In the genomic region with DNA sequence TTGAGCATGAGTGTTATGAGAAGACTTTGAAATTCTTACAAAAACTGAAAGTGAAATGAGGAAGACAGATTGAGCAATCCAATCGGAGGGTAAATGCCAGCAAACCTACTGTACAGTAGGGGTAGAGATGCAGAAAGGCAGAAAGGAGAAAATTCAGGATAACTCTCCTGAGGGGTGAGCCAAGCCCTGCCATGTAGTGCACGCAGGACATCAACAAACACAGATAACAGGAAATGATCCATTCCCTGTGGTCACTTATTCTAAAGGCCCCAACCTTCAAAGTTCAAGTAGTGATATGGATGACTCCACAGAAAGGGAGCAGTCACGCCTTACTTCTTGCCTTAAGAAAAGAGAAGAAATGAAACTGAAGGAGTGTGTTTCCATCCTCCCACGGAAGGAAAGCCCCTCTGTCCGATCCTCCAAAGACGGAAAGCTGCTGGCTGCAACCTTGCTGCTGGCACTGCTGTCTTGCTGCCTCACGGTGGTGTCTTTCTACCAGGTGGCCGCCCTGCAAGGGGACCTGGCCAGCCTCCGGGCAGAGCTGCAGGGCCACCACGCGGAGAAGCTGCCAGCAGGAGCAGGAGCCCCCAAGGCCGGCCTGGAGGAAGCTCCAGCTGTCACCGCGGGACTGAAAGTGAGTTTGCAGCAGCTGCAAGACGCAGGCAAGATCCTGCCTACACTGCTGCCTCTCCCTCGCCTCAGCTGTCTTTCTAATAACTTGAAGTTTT, we compare ENCODE assay signal across 8 cellular contexts. TPM values are rescaled to one million over a fixed set of nuclear protein-coding genes. Genes with fewer than 3 reads are reported as not detected.
A peak's percentile ranks its signal among the peaks of the same experiment; 100 is the strongest.
DNase-seq lines count a peak whose midpoint lies in the region; ATAC-seq and TF ChIP-seq lines count a peak whose summit lies in the region.

A gene with protein sequence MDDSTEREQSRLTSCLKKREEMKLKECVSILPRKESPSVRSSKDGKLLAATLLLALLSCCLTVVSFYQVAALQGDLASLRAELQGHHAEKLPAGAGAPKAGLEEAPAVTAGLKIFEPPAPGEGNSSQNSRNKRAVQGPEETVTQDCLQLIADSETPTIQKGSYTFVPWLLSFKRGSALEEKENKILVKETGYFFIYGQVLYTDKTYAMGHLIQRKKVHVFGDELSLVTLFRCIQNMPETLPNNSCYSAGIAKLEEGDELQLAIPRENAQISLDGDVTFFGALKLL (plus strand): TSS at position 118 of the 728 bp plus-strand sequence. CDS start 178 bp downstream, at position 296.

- CTCF ChIA-PET in activated CD8-positive, alpha-beta T cell treated with anti-CD3 and anti-CD28 coated beads, Interleukin-2, amount 10 ng/mL, durations not matched to agents 7 days and 5 days (lab: Charles Lee), result interaction anchor here (0.8 to 1.8 kb wide), 6 partner anchors 11 to 56 kb away, joined by 3 to 6 read pairs (median 4); a partner anchor contains a TSS
- CTCF ChIA-PET in naive thymus-derived CD4-positive, alpha-beta T cell (lab: Charles Lee), result interaction anchor here (1.5 kb wide), 1 partner anchor 628 kb away, joined by 4 read pairs; no protein-coding TSS in a partner anchor

- H3K27me3 ChIP-seq in H7 (ENCODE audit: control insufficient read depth, insufficient read depth, low read length) (no peaks in the 10 kb centered on the region), esophagus (ENCODE audit: control insufficient read depth in 1 of 2, insufficient read depth in 2 of 2, low read length in 2 of 2) (no peaks in the 10 kb centered on the region), testis (no peaks in the 10 kb centered on the region)
- no peaks in the 10 kb centered on the region for H3K27me3 ChIP-seq in naive thymus-derived CD4-positive, alpha-beta T cell (ENCODE audit: control insufficient read depth in 2 of 2, insufficient read depth in 2 of 2, low read length in 2 of 2)

- POLR2A ChIA-PET in activated CD8-positive, alpha-beta T cell treated with anti-CD3 and anti-CD28 coated beads, Interleukin-2, amount 10 ng/mL, durations not matched to agents 7 days and 5 days (lab: Charles Lee), result interaction anchor here (0.7 to 1.9 kb wide), 6 partner anchors 37 to 1703 kb away, joined by 3 to 9 read pairs (median 4); a partner anchor contains a TSS
- POLR2A ChIA-PET in naive thymus-derived CD4-positive, alpha-beta T cell (lab: Charles Lee), result interaction anchor here (0.8 to 2.8 kb wide), 4 partner anchors 37 to 68 kb away, joined by 3 to 12 read pairs (median 5); a partner anchor contains a TSS

- peak; percentile 46 for DNase-seq in H7
- peak; percentile 89 for DNase-seq in NB4 (ENCODE audit: low read depth)
- DNase-seq in activated CD8-positive, alpha-beta T cell treated with anti-CD3 and anti-CD28 coated beads, Interleukin-2, amount 10 ng/mL, durations not matched to agents 7 days and 5 days, result peak; percentile 57
- DNase-seq in naive thymus-derived CD4-positive, alpha-beta T cell, result peak in 8 of 9 donors; percentile 17 to 62 (median 26)
- peak; percentile 25 for DNase-seq in testis
- no peak for DNase-seq in HPDE6-E6E7 (ENCODE audit: extremely low spot score)

- peak within 1 kb of the TSS; percentile 86 for H3K27ac Mint-ChIP-seq in activated CD8-positive, alpha-beta T cell treated with anti-CD3 and anti-CD28 coated beads, Interleukin-2, amount 10 ng/mL, durations not matched to agents 7 days and 5 days
- peak within 1 kb of the TSS; percentile 83 to 97 (median 92) for H3K27ac Mint-ChIP-seq in naive thymus-derived CD4-positive, alpha-beta T cell

- peak within 1 kb of the TSS; percentile 31 to 52 for H3K27ac ChIP-seq in esophagus (ENCODE audit: low read depth in 2 of 2, low read length in 1 of 2)
- peak within 1 kb of the TSS; percentile 66 for H3K27ac ChIP-seq in naive thymus-derived CD4-positive, alpha-beta T cell (ENCODE audit: low read depth, low read length)
- no peak within 1 kb of the TSS for H3K27ac ChIP-seq in testis

- H3K4me3 ChIP-seq in H7 (ENCODE audit: insufficient read depth, low read depth, low read length), result no peak within 1 kb of the TSS
- H3K4me3 ChIP-seq in NB4 (ENCODE audit: low read depth, low read length), result peak within 1 kb of the TSS; percentile 77
- H3K4me3 ChIP-seq in esophagus (ENCODE audit: low read depth in 1 of 2, low read length in 2 of 2), result peak within 1 kb of the TSS; percentile 30 to 32
- H3K4me3 ChIP-seq in naive thymus-derived CD4-positive, alpha-beta T cell (ENCODE audit: low read length), result peak within 1 kb of the TSS; percentile 65
- peak within 1 kb of the TSS; percentile 13 to 44 for H3K4me3 ChIP-seq in testis

- intact Hi-C loops in naive thymus-derived CD4-positive, alpha-beta T cell (cut with micrococcal nuclease), result loop anchor here (1.0 to 5.0 kb wide), 6 partner anchors 19 to 1518 kb away; a partner anchor contains a TSS
- intact Hi-C loops in testis (cut with DNase I; ENCODE audit: low total_unique reads), result no loop called here

- WGBS in esophagus, 2 donors, result 6 to 13% methylated on average over 16 of the region's 16 CpGs
- 3 to 6% methylated on average over 14 to 16 of the region's 16 CpGs for WGBS in testis, 2 donors

- no peaks in the 10 kb centered on the region for H3K9me3 Mint-ChIP-seq in activated CD8-positive, alpha-beta T cell treated with anti-CD3 and anti-CD28 coated beads, Interleukin-2, amount 10 ng/mL, durations not matched to agents 7 days and 5 days (ENCODE audit: insufficient read depth)
- H3K9me3 Mint-ChIP-seq in naive thymus-derived CD4-positive, alpha-beta T cell, result peaks cover 0 to 4% (median 0%) of the 10 kb centered on the region in 11 donors

- TF ChIP-seq CTCF in GM12873 (IDR thresholded peaks at IDR 0.05; ENCODE audit: insufficient read depth, low read depth, low read length, missing control alignments) (peak; percentile 45), NB4 (IDR thresholded peaks at IDR 0.05; ENCODE audit: low read depth, low read length) (no peak), testis (IDR thresholded peaks at IDR 0.05) (no peak)

- TF ChIP-seq POLR2A in NB4 (IDR thresholded peaks at IDR 0.05; ENCODE audit: extremely low read depth, insufficient read length) (no peak), testis (IDR thresholded peaks at IDR 0.05) (no peak)

- H3K9me3 ChIP-seq in esophagus (ENCODE audit: control insufficient read depth in 2 of 2, insufficient read depth in 1 of 2, low read depth in 1 of 2, low read length in 1 of 2) (no peaks in the 10 kb centered on the region), testis (no peaks in the 10 kb centered on the region)
- H3K9me3 ChIP-seq in naive thymus-derived CD4-positive, alpha-beta T cell (ENCODE audit: control insufficient read depth in 2 of 3, low read length in 3 of 3), result no peaks in the 10 kb centered on the region

- H3K4me1 ChIP-seq in esophagus (ENCODE audit: control insufficient read depth in 2 of 2, insufficient read depth in 2 of 2, low read length in 1 of 2), result peaks cover 0 to 6% of the 10 kb centered on the region in 2 donors
- peaks cover 0 to 7% of the 10 kb centered on the region in 2 donors for H3K4me1 ChIP-seq in naive thymus-derived CD4-positive, alpha-beta T cell (ENCODE audit: control insufficient read depth in 2 of 2, insufficient read depth in 2 of 2, low read length in 2 of 2)
- no peaks in the 10 kb centered on the region for H3K4me1 ChIP-seq in testis

- ATAC-seq in activated CD8-positive, alpha-beta T cell treated with anti-CD3 and anti-CD28 coated beads, Interleukin-2, amount 10 ng/mL, durations not matched to agents 7 days and 5 days, result peak; percentile 83
- ATAC-seq in naive thymus-derived CD4-positive, alpha-beta T cell, result peak; percentile 74

- peak within 1 kb of the TSS; percentile 83 for H3K4me3 Mint-ChIP-seq in activated CD8-positive, alpha-beta T cell treated with anti-CD3 and anti-CD28 coated beads, Interleukin-2, amount 10 ng/mL, durations not matched to agents 7 days and 5 days
- H3K4me3 Mint-ChIP-seq in naive thymus-derived CD4-positive, alpha-beta T cell, result peak within 1 kb of the TSS; percentile 83 to 98 (median 90)

- no peaks in the 10 kb centered on the region for H3K27me3 Mint-ChIP-seq in activated CD8-positive, alpha-beta T cell treated with anti-CD3 and anti-CD28 coated beads, Interleukin-2, amount 10 ng/mL, durations not matched to agents 7 days and 5 days (ENCODE audit: low read depth)
- H3K27me3 Mint-ChIP-seq in naive thymus-derived CD4-positive, alpha-beta T cell, result no peaks in the 10 kb centered on the region

- no peaks in the 10 kb centered on the region for H3K36me3 ChIP-seq in H7 (replicated peaks; ENCODE audit: control insufficient read depth, insufficient read depth, low read length)
- H3K36me3 ChIP-seq in esophagus (ENCODE audit: control insufficient read depth in 2 of 2, insufficient read depth in 2 of 2, low read length in 1 of 2), result no peaks in the 10 kb centered on the region
- H3K36me3 ChIP-seq in naive thymus-derived CD4-positive, alpha-beta T cell (ENCODE audit: control insufficient read depth in 2 of 3, insufficient read depth in 3 of 3, low read length in 3 of 3), result no peaks in the 10 kb centered on the region
- no peaks in the 10 kb centered on the region for H3K36me3 ChIP-seq in testis (ENCODE audit: low read depth, missing control alignments)

- H3K4me1 Mint-ChIP-seq in activated CD8-positive, alpha-beta T cell treated with anti-CD3 and anti-CD28 coated beads, Interleukin-2, amount 10 ng/mL, durations not matched to agents 7 days and 5 days (ENCODE audit: low read depth), result peaks cover 41% of the 10 kb centered on the region
- peaks cover 23 to 68% (median 52%) of the 10 kb centered on the region in 7 donors for H3K4me1 Mint-ChIP-seq in naive thymus-derived CD4-positive, alpha-beta T cell

- H3K36me3 Mint-ChIP-seq in activated CD8-positive, alpha-beta T cell treated with anti-CD3 and anti-CD28 coated beads, Interleukin-2, amount 10 ng/mL, durations not matched to agents 7 days and 5 days (ENCODE audit: low read depth), result peaks cover 13% of the 10 kb centered on the region
- H3K36me3 Mint-ChIP-seq in naive thymus-derived CD4-positive, alpha-beta T cell, result peaks cover 0 to 16% (median 0%) of the 10 kb centered on the region in 5 donors

RNA-seq across cellular contexts. Expression of the gene that starts here (rescaled TPM):
- total RNA-seq in H7 (2014; rRNA removed; shearing (Covaris generic)), result 0.33 and 1.9 TPM in 2 replicates
- 1 to 10 TPM; 3.1 to 5.2 TPM for total RNA-seq in activated CD8-positive, alpha-beta T cell treated with anti-CD3 and anti-CD28 coated beads, Interleukin-2, amount 10 ng/mL, durations not matched to agents 7 days and 5 days
- polyA plus RNA-seq in esophagus (under 1 TPM; 0.41 to 0.92 TPM), testis (ENCODE audit: insufficient read depth, low read depth, low replicate concordance) (2.5 TPM)
- total RNA-seq in naive thymus-derived CD4-positive, alpha-beta T cell, result 10 to 100 TPM in 3 of 5 experiments, 1 to 10 TPM in 2; 3.0 to 26.8 (median 12.8) TPM
- polyA plus RNA-seq in naive thymus-derived CD4-positive, alpha-beta T cell, result 1 to 10 TPM; 7.8 to 9.0 TPM
- 1 to 10 TPM in 1 of 2 donors, not detected in 1; 3.7 TPM for total RNA-seq in testis

Comparison
In these comparisons a context has a peak if more than half of its experiments do, and no peak if none do; other contexts are left out.
1. H3K27ac ChIP-seq: peak in esophagus (2 of 2) and naive thymus-derived CD4-positive, alpha-beta T cell (single experiment); none in testis (0 of 2).